14 cellular contexts compared by ENCODE assay signal in genomic region chr7:151816562-151817314, GRCh38.
DNase-seq lines count a peak whose midpoint lies in the region; ATAC-seq, FAIRE-seq and TF ChIP-seq lines count a peak whose summit lies in the region.
"Had no signal": no experiment of that assay in that cellular context is flagged by ENCODE, and none has a peak within 500 bp of the region (broad histone marks: within the 10 kb centered on the region; RNA-seq: fewer than 3 reads in every experiment).

No MANE protein-coding gene starts in this region.

- no peak overlapping the region for H2BK5ac ChIP-seq in H1 (ENCODE audit: low read depth, low read length)

- H2AFZ ChIP-seq in H1 (ENCODE audit: low read length) = no peak overlapping the region
- H2AFZ ChIP-seq: GM23248 had no signal

- H4K91ac ChIP-seq in H1 (replicated peaks; ENCODE audit: insufficient read length, low read length) = no peak overlapping the region

- no peaks in the 10 kb centered on the region for H4K20me1 ChIP-seq in H1 (replicated peaks in 1 of 2; ENCODE audit: control insufficient read depth in 1 of 2, insufficient read depth in 2 of 2, low read length in 2 of 2)

- no peak overlapping the region for H2BK15ac ChIP-seq in H1 (ENCODE audit: low read length)

- no peaks in the 10 kb centered on the region for H3K27me3 Mint-ChIP-seq in activated T-cell treated with anti-CD3 and anti-CD28 coated beads, Interleukin-2, amount 50 U/mL, for 72 hours (ENCODE audit: low read depth)
- H3K27me3 Mint-ChIP-seq in activated T-cell treated with anti-CD3 and anti-CD28 coated beads, Interleukin-2, amount 50 U/mL, for 24 hours = no peaks in the 10 kb centered on the region
- no peaks in the 10 kb centered on the region for H3K27me3 Mint-ChIP-seq in naive B cell
- no peaks in the 10 kb centered on the region for H3K27me3 Mint-ChIP-seq in stimulated activated memory B cell treated with anti-CD40 and anti-IgM and Interleukin-4, amounts not matched to agents 10 μg/mL and 1 μg/mL and 100 μg/mL, for 72 hours
- H3K27me3 Mint-ChIP-seq: CD8-positive, alpha-beta memory T cell had no signal

- no peak for FAIRE-seq in H1 (lab: Jason Lieb, UNC)

- no peak overlapping the region for H2BK12ac ChIP-seq in H1 (ENCODE audit: low read depth, low read length)

- TF ChIP-seq POLR2A in H1 (IDR thresholded peaks at IDR 0.05; ENCODE audit: control extremely low read depth in 1 of 2, low read depth in 2 of 2, low read length in 2 of 2) = no peak

- no peak overlapping the region for H3K18ac ChIP-seq in H1 (ENCODE audit: extremely low read depth, low read length)

- no peak for ATAC-seq in activated T-cell treated with anti-CD3 and anti-CD28 coated beads, Interleukin-2, amount 50 U/mL, for 72 hours (replicated peaks in 1 of 2)
- ATAC-seq in naive B cell (ENCODE audit: low read depth in 2 of 2) = no peak
- ATAC-seq in stimulated activated memory B cell treated with anti-CD40 and anti-IgM and Interleukin-4, amounts not matched to agents 10 μg/mL and 1 μg/mL and 100 μg/mL, for 72 hours = no peak
- ATAC-seq in GM19328 (IDR thresholded peaks at IDR 0.05; ENCODE audit: unreplicated experiment) = no peak

- no peaks in the 10 kb centered on the region for H3K36me3 ChIP-seq in H1 (ENCODE audit: control insufficient read depth in 2 of 4, insufficient read depth in 4 of 4, low read length in 3 of 4)
- H3K36me3 ChIP-seq: BLaER1 had no signal

- no peaks in the 10 kb centered on the region for H3K79me1 ChIP-seq in H1 (ENCODE audit: low read depth, low read length)

- H3K27ac ChIP-seq in H1 (ENCODE audit: low read depth, low read length) = no peak overlapping the region
- H3K27ac ChIP-seq: 22Rv1, BLaER1, GM23248 had no signal

- CTCF ChIA-PET in H1 (lab: Charles Lee; ENCODE audit: partially characterized antibody) = interaction anchor here (0.6 to 2.9 kb wide), 8 partner anchors 20 to 134 kb away, joined by 3 to 16 read pairs (median 3); no protein-coding TSS in a partner anchor

- H3K79me2 ChIP-seq in H1 (ENCODE audit: control insufficient read depth in 1 of 2, insufficient read depth in 2 of 2, low read length in 2 of 2) = no peaks in the 10 kb centered on the region

- peaks cover 0 to 23% (median 0%) of the 10 kb centered on the region in 4 experiments; a peak in 3 of 7 replicates for H3K27me3 ChIP-seq in H1 (replicated peaks in 1 of 4; ENCODE audit: control insufficient read depth in 3 of 4, extremely low read depth in 1 of 4, insufficient read depth in 3 of 4, low read length in 3 of 4)
- H3K27me3 ChIP-seq: BLaER1 had no signal

- no peaks in the 10 kb centered on the region for H3K9me3 Mint-ChIP-seq in activated T-cell treated with anti-CD3 and anti-CD28 coated beads, Interleukin-2, amount 50 U/mL, for 72 hours
- H3K9me3 Mint-ChIP-seq in activated T-cell treated with anti-CD3 and anti-CD28 coated beads, Interleukin-2, amount 50 U/mL, for 24 hours = no peaks in the 10 kb centered on the region
- H3K9me3 Mint-ChIP-seq in naive B cell = no peaks in the 10 kb centered on the region
- H3K9me3 Mint-ChIP-seq in stimulated activated memory B cell treated with anti-CD40 and anti-IgM and Interleukin-4, amounts not matched to agents 10 μg/mL and 1 μg/mL and 100 μg/mL, for 72 hours = no peaks in the 10 kb centered on the region
- H3K9me3 Mint-ChIP-seq: CD8-positive, alpha-beta memory T cell had no signal

- H3K4me1 Mint-ChIP-seq in activated T-cell treated with anti-CD3 and anti-CD28 coated beads, Interleukin-2, amount 50 U/mL, for 72 hours (ENCODE audit: low read depth) = peaks cover 5% of the 10 kb centered on the region
- H3K4me1 Mint-ChIP-seq in activated T-cell treated with anti-CD3 and anti-CD28 coated beads, Interleukin-2, amount 50 U/mL, for 24 hours (ENCODE audit: low read depth) = peaks cover 30% of the 10 kb centered on the region
- peaks cover 38 to 51% (median 41%) of the 10 kb centered on the region in 3 donors for H3K4me1 Mint-ChIP-seq in naive B cell
- H3K4me1 Mint-ChIP-seq in stimulated activated memory B cell treated with anti-CD40 and anti-IgM and Interleukin-4, amounts not matched to agents 10 μg/mL and 1 μg/mL and 100 μg/mL, for 72 hours = peaks cover 48% of the 10 kb centered on the region

- no peak overlapping the region for H4K8ac ChIP-seq in H1 (ENCODE audit: extremely low read depth, insufficient read depth, low read length)

- TF ChIP-seq RAD21 in H1 (IDR thresholded peaks at IDR 0.05 in 1 of 2, conservative IDR thresholded peaks at IDR 0.05 in 1 of 2; ENCODE audit: low read depth in 2 of 2, low read length in 2 of 2) = no peak

- H2BK20ac ChIP-seq in H1 (ENCODE audit: low read length) = no peak overlapping the region; the same call in 1 of the 2 replicates

- H3K23me2 ChIP-seq in H1 (ENCODE audit: low read depth, low read length) = peaks cover 2% of the 10 kb centered on the region; the same call in 1 of the 2 replicates

- TF ChIP-seq EP300 in H1 (IDR thresholded peaks at IDR 0.05; ENCODE audit: borderline replicate concordance in 1 of 2, low read depth in 2 of 2, low read length in 2 of 2) = no peak

- no peak overlapping the region for H3K9ac ChIP-seq in H1 (replicated peaks in 1 of 4; ENCODE audit: extremely low read depth in 1 of 4, low read depth in 3 of 4, low read length in 3 of 4)
- H3K9ac ChIP-seq: BLaER1, GM23248 had no signal

- no peaks in the 10 kb centered on the region for H3K36me3 Mint-ChIP-seq in activated T-cell treated with anti-CD3 and anti-CD28 coated beads, Interleukin-2, amount 50 U/mL, for 72 hours (ENCODE audit: insufficient read depth in 2 of 2)
- H3K36me3 Mint-ChIP-seq in activated T-cell treated with anti-CD3 and anti-CD28 coated beads, Interleukin-2, amount 50 U/mL, for 24 hours (ENCODE audit: low read depth) = no peaks in the 10 kb centered on the region
- H3K36me3 Mint-ChIP-seq in naive B cell = no peaks in the 10 kb centered on the region
- peaks cover 8% of the 10 kb centered on the region for H3K36me3 Mint-ChIP-seq in stimulated activated memory B cell treated with anti-CD40 and anti-IgM and Interleukin-4, amounts not matched to agents 10 μg/mL and 1 μg/mL and 100 μg/mL, for 72 hours

- 80% methylated on average over 20 of the region's 20 CpGs; no CpG with 5 or more reads in 1 of the 2 experiments for WGBS in H1 (ENCODE audit: extremely low coverage in 1 of 2, insufficient coverage in 1 of 2, insufficient read length in 1 of 2, insufficient replicate concordance in 2 of 2, low coverage in 1 of 2, low lambda C conversion rate in 2 of 2, missing lambda C conversion rate in 1 of 2), 2 experiments

- H3K23ac ChIP-seq in H1 (ENCODE audit: insufficient read length) = no peak overlapping the region

- no peak overlapping the region for H3K14ac ChIP-seq in H1 (ENCODE audit: insufficient read length)

- H3K27ac Mint-ChIP-seq in activated T-cell treated with anti-CD3 and anti-CD28 coated beads, Interleukin-2, amount 50 U/mL, for 72 hours = peak overlapping the region; percentile 40
- H3K27ac Mint-ChIP-seq in activated T-cell treated with anti-CD3 and anti-CD28 coated beads, Interleukin-2, amount 50 U/mL, for 24 hours = no peak overlapping the region
- peak overlapping the region in 4 of 6 donors; percentile 3 to 39 (median 20) for H3K27ac Mint-ChIP-seq in naive B cell
- peak overlapping the region; percentile 71 for H3K27ac Mint-ChIP-seq in stimulated activated memory B cell treated with anti-CD40 and anti-IgM and Interleukin-4, amounts not matched to agents 10 μg/mL and 1 μg/mL and 100 μg/mL, for 72 hours

- H3K4ac ChIP-seq in H1 (replicated peaks; ENCODE audit: insufficient read length, low read depth, low read length) = peak overlapping the region; percentile 24

- no peak overlapping the region for H3K4me2 ChIP-seq in H1 (ENCODE audit: insufficient read depth in 1 of 2, low read depth in 2 of 2, low read length in 2 of 2)
- H3K4me2 ChIP-seq: BLaER1 had no signal

- H3K9me3 ChIP-seq in H1 (ENCODE audit: insufficient read depth in 2 of 2, low read depth in 1 of 2, low read length in 1 of 2) = no peaks in the 10 kb centered on the region
- H3K9me3 ChIP-seq: BLaER1 had no signal

- no peak overlapping the region for H2AK5ac ChIP-seq in H1 (ENCODE audit: low read depth, low read length)

- H3K4me3 ChIP-seq in H1 (ENCODE audit: extremely low read depth in 1 of 4, insufficient read depth in 2 of 4, low read depth in 3 of 4, low read length in 4 of 4) = no peak overlapping the region
- H3K4me3 ChIP-seq: BLaER1, GM23248 had no signal

- POLR2A ChIA-PET in H1 (lab: Charles Lee; ENCODE audit: partially characterized antibody) = no interaction called here

- H3K4me3 Mint-ChIP-seq in activated T-cell treated with anti-CD3 and anti-CD28 coated beads, Interleukin-2, amount 50 U/mL, for 72 hours = no peak overlapping the region
- H3K4me3 Mint-ChIP-seq in activated T-cell treated with anti-CD3 and anti-CD28 coated beads, Interleukin-2, amount 50 U/mL, for 24 hours = no peak overlapping the region
- no peak overlapping the region for H3K4me3 Mint-ChIP-seq in naive B cell
- H3K4me3 Mint-ChIP-seq in stimulated activated memory B cell treated with anti-CD40 and anti-IgM and Interleukin-4, amounts not matched to agents 10 μg/mL and 1 μg/mL and 100 μg/mL, for 72 hours = no peak overlapping the region
- H3K4me3 Mint-ChIP-seq: CD8-positive, alpha-beta memory T cell had no signal

- H3K56ac ChIP-seq in H1 (replicated peaks; ENCODE audit: insufficient read length, low read depth, low read length) = no peak overlapping the region

- H4K5ac ChIP-seq in H1 (ENCODE audit: insufficient read length, low read depth, low read length) = no peak overlapping the region

- H3K4me1 ChIP-seq in H1 (replicated peaks in 1 of 4; ENCODE audit: control insufficient read depth in 3 of 4, insufficient read depth in 4 of 4, low read length in 3 of 4) = peaks cover 17 to 30% (median 19%) of the 10 kb centered on the region in 4 experiments

- DNase-seq in activated T-cell treated with anti-CD3 and anti-CD28 coated beads, Interleukin-2, amount 50 U/mL, for 72 hours = no peak
- no peak for DNase-seq in activated T-cell treated with anti-CD3 and anti-CD28 coated beads, Interleukin-2, amount 50 U/mL, for 24 hours
- DNase-seq in H1 (ENCODE audit: low read depth in 1 of 2, low spot score in 2 of 2) (no peak), naive B cell (no peak)
- no peak for DNase-seq in effector CD8-positive, alpha-beta T cell (lab: John Stamatoyannopoulos, UW)
- DNase-seq in activated CD8-positive, alpha-beta memory T cell treated with anti-CD3 and anti-CD28 coated beads, Interleukin-2, amount 50 U/mL, for 48 hours = no peak
- DNase-seq: CD8-positive, alpha-beta memory T cell; DMS 273 treated with DMSO at 0.1 percent for 48 hours; GM23248; H7 had no signal

- peak overlapping the region; percentile 33 for H2BK120ac ChIP-seq in H1 (replicated peaks; ENCODE audit: low read depth, low read length)

- TF ChIP-seq CTCF in H1 (IDR thresholded peaks at IDR 0.05; ENCODE audit: control extremely low read depth in 1 of 3, insufficient read depth in 1 of 3, low read depth in 1 of 3, low read length in 3 of 3) = no peak

TF ChIP-seq in H1, 55 proteins besides CTCF, POLR2A, EP300 and RAD21 (continues in another document):
- no peak for TF ChIP-seq TBP (IDR thresholded peaks at IDR 0.05; ENCODE audit: low read depth, low read length)
- no peak for TF ChIP-seq CHD2 (IDR thresholded peaks at IDR 0.05; ENCODE audit: low read length)
- TF ChIP-seq ATF3 (IDR thresholded peaks at IDR 0.05; ENCODE audit: insufficient read depth, low read depth, low read length) = no peak
